ENCODE assay signal across 8 cellular contexts in genomic region chr7:138459300-138460175, GRCh38. TPM values are rescaled to one million over a fixed set of nuclear protein-coding genes. Genes with fewer than 3 reads are reported as not detected.
DNase-seq lines count a peak whose midpoint lies in the region; ATAC-seq lines count a peak whose summit lies in the region.

No MANE protein-coding gene starts in this region.

- DNase-seq in NCI-H1694 treated with DMSO at 0.1 percent for 48 hours (lab: John Stamatoyannopoulos, UW) (peak; percentile 98), T-helper 2 cell (peak; percentile 94 to 98 (median 96)), astrocyte of the hippocampus (ENCODE audit: low read depth, low spot score) (peak; percentile 99), hippocampal formation (lab: John Stamatoyannopoulos, UW) (peak; percentile 98 to 99), renal cortical epithelial cell (ENCODE audit: low read depth) (peak; percentile 96), SW480 (ENCODE audit: low spot score) (no peak)

- ATAC-seq in GM18498 (IDR thresholded peaks at IDR 0.05; ENCODE audit: unreplicated experiment) (peak; percentile 81), HG02943 (IDR thresholded peaks at IDR 0.05; ENCODE audit: low read depth, unreplicated experiment) (peak; percentile 82)

RNA-seq across cellular contexts. Expression of gene TRIM24, which starts 0.5 kb away (rescaled TPM):
- total RNA-seq in renal cortical epithelial cell: 5.6 and 14.5 TPM in 2 replicates
